Comparison of ENCODE assay signal across 2 cellular contexts in genomic region chr15:62975515-62975914, GRCh38.
A peak's percentile ranks its signal among the peaks of the same experiment; 100 is the strongest.
TF ChIP-seq lines count a peak whose summit lies in the region.

No MANE protein-coding gene starts in this region.

TF ChIP-seq in A549, 52 proteins besides CTCF, POLR2A, EP300 and RAD21:
- TF ChIP-seq CHD4 (IDR thresholded peaks at IDR 0.05; ENCODE audit: borderline replicate concordance) (no peak), ZFP36 (IDR thresholded peaks at IDR 0.05; ENCODE audit: borderline replicate concordance, partially characterized antibody) (no peak), JUN (IDR thresholded peaks at IDR 0.05) (no peak), RFX5 (IDR thresholded peaks at IDR 0.05) (no peak), MAX (IDR thresholded peaks at IDR 0.05) (0 out of 2 replicates have a peak, but pooled peaks have one; percentile 14), ZNF302 (CRISPR knock-in tag; IDR thresholded peaks at IDR 0.05) (no peak), E2F6 (IDR thresholded peaks at IDR 0.05; ENCODE audit: borderline replicate concordance, low read depth) (no peak)

TF ChIP-seq in IMR-90, 13 proteins besides CTCF, POLR2A, EP300 and RAD21:
- TF ChIP-seq MAFK (IDR thresholded peaks at IDR 0.05; ENCODE audit: low read depth, low read length) (no peak), RCOR1 (IDR thresholded peaks at IDR 0.05; ENCODE audit: insufficient replicate concordance, low read length) (no peak), BHLHE40 (IDR thresholded peaks at IDR 0.05; ENCODE audit: low read depth, low read length) (no peak), USF2 (IDR thresholded peaks at IDR 0.05; ENCODE audit: low read depth, low read length) (no peak), ELK1 (IDR thresholded peaks at IDR 0.05; ENCODE audit: borderline replicate concordance, low read depth, low read length) (no peak), CHD1 (IDR thresholded peaks at IDR 0.05; ENCODE audit: low read depth, low read length) (no peak), CEBPB (IDR thresholded peaks at IDR 0.05; ENCODE audit: low read depth, low read length) (no peak), FOS (IDR thresholded peaks at IDR 0.05; ENCODE audit: low read depth, low read length) (no peak)
